Comparison of ENCODE assay signal across 8 cellular contexts in the genomic region with DNA sequence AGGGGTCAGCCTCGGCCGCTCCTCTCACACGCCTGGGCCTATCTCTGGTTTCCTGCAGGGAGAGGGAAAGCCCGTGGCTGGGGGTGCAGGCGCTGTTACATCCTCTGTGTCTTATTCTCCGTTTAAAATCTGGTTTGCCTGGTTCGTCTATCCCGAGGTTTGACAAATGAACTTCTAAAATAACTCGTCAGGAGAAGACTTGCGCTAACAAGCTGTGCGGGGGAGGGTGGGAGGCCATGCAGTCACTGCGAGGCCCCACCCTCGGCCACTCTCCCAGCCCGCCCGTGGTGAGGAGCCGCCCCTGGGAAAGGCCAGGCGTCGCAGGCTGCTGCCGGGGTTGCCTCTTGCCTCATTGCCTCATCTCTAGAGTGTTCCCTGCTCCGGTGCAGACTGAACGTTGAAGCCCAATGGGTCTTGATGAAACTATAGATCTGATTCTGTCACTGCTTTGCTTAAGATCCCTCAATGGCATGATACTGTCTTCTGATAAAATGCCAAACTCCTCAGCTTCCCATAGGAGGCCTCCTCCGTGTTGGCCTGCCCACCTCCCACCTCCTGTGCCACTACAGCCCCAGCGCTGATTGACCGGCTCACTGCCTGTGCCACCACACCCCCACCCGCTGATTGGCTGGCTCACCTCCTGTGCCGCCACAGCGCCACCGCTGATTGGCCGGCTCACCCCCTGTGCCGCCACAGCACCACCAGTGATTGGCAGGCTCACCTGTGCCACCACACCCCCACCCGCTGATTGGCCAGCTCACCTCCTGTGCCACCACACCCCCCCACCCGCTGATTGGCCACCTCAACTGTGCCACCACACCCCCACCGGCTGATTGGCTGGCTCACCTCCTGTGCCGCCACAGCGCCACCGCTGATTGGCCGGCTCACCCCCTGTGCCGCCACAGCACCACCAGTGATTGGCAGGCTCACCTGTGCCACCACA. TPM values are rescaled to one million over a fixed set of nuclear protein-coding genes. Genes with fewer than 3 reads are reported as not detected.
DNase-seq lines count a peak whose midpoint lies in the region; ATAC-seq and TF ChIP-seq lines count a peak whose summit lies in the region.
"Not testable (repeated sequence)": the region's sequence is repeated elsewhere in the genome, so short reads cannot be mapped to it uniquely, and the experiment has no call there.

No MANE protein-coding gene starts in this region.

- H3K4me3 Mint-ChIP-seq in endodermal cell: not testable (repeated sequence)
- H3K4me3 Mint-ChIP-seq in neural progenitor cell: peak overlapping the region; percentile 55

- not testable (repeated sequence) for TF ChIP-seq POLR2A in testis (IDR thresholded peaks at IDR 0.05)

- H3K36me3 Mint-ChIP-seq in endodermal cell (ENCODE audit: low read depth) (peaks cover 56% of the 10 kb centered on the region), neural progenitor cell (peaks cover 20% of the 10 kb centered on the region)

- H3K27me3 Mint-ChIP-seq in endodermal cell (ENCODE audit: insufficient read depth); neural progenitor cell (ENCODE audit: insufficient read depth, low read depth): not testable (repeated sequence)

- H3K79me2 ChIP-seq in neural progenitor cell (ENCODE audit: low read depth): not testable (repeated sequence)

- H3K9me3 Mint-ChIP-seq in endodermal cell, neural progenitor cell: not testable (repeated sequence)

- peaks cover 45% of the 10 kb centered on the region for H3K36me3 ChIP-seq in endodermal cell (ENCODE audit: control insufficient read depth, insufficient read depth, low read length)
- H3K36me3 ChIP-seq in neural progenitor cell; testis (ENCODE audit: low read depth, missing control alignments): not testable (repeated sequence)

- H3K4me1 Mint-ChIP-seq in endodermal cell (peaks cover 16% of the 10 kb centered on the region), neural progenitor cell (peaks cover 22% of the 10 kb centered on the region)

- ATAC-seq in Right ventricle myocardium inferior: peak; percentile 51

- H3K4me2 ChIP-seq in neural progenitor cell: not testable (repeated sequence)

- 85 to 89% methylated on average over 18 to 29 of the region's 38 CpGs for WGBS in endodermal cell (ENCODE audit: insufficient coverage in 1 of 2, insufficient read length in 1 of 2), 2 experiments
- 47 to 65% methylated on average over 18 to 32 of the region's 38 CpGs for WGBS in testis, 2 donors

- H3K27ac Mint-ChIP-seq in endodermal cell: peak overlapping the region; percentile 35
- not testable (repeated sequence) for H3K27ac Mint-ChIP-seq in neural progenitor cell

- DNase-seq in AG08396 (ENCODE audit: low spot score) (peak; percentile 10), HPDE6-E6E7 (ENCODE audit: extremely low spot score) (peak; percentile 87), amniotic epithelial cell (ENCODE audit: low read depth) (peak; percentile 82), endodermal cell (peak; percentile 98), islet precursor cell (peak; percentile 93), testis (peak; percentile 83)
- not testable (repeated sequence) for DNase-seq in Right ventricle myocardium inferior (ENCODE audit: missing footprints); neural progenitor cell (ENCODE audit: low spot score)

- H2AFZ ChIP-seq in neural progenitor cell (replicated peaks): not testable (repeated sequence)

- not testable (repeated sequence) for H3K9ac ChIP-seq in endodermal cell (ENCODE audit: extremely low read depth, low read length, poor library complexity, severe bottlenecking); neural progenitor cell

- not testable (repeated sequence) for H3K4me1 ChIP-seq in endodermal cell (ENCODE audit: control insufficient read depth, insufficient read depth, low read length); neural progenitor cell; testis

- H3K4me3 ChIP-seq in endodermal cell (ENCODE audit: low read length); neural progenitor cell; testis: not testable (repeated sequence)

- not testable (repeated sequence) for H3K27ac ChIP-seq in endodermal cell (ENCODE audit: low read depth, low read length); neural progenitor cell; testis

- not testable (repeated sequence) for H3K9me3 ChIP-seq in endodermal cell (ENCODE audit: control insufficient read depth, low read length); neural progenitor cell (ENCODE audit: low read depth); testis

- not testable (repeated sequence) for H3K27me3 ChIP-seq in endodermal cell (ENCODE audit: control insufficient read depth, insufficient read depth, low read length, poor library complexity, severe bottlenecking); neural progenitor cell; testis

- intact Hi-C loops in Right ventricle myocardium inferior (cut with DNase I): loop anchor here (10.0 kb wide), 1 partner anchor 265 kb away; no protein-coding TSS in a partner anchor
- intact Hi-C loops in testis (cut with DNase I; ENCODE audit: low total_unique reads): not testable (repeated sequence)

- not testable (repeated sequence) for TF ChIP-seq CTCF in endodermal cell (conservative IDR thresholded peaks at IDR 0.05); neural progenitor cell (IDR thresholded peaks at IDR 0.05); testis (IDR thresholded peaks at IDR 0.05)

- not testable (repeated sequence) for H3F3A ChIP-seq in neural progenitor cell (ENCODE audit: low read depth)

- H4K20me1 ChIP-seq in neural progenitor cell (ENCODE audit: low read depth): not testable (repeated sequence)

RNA-seq across cellular contexts. Expression of gene MRM3, which starts 8.0 kb away (rescaled TPM):
- total RNA-seq in endodermal cell (10 to 100 TPM; 14.0 to 18.7 TPM), Right ventricle myocardium inferior (18.7 TPM), neural progenitor cell (ENCODE audit: low replicate concordance) (22.3 and 26.1 TPM in 2 replicates), testis (10 to 100 TPM; 26.0 to 32.6 TPM)
- polyA plus RNA-seq in endodermal cell (2013, experiment 1 of 2): 10.1 TPM
- 10.7 TPM for polyA plus RNA-seq in endodermal cell (2013, experiment 2 of 2)
- polyA plus RNA-seq in testis (ENCODE audit: insufficient read depth, low read depth, low replicate concordance): 33.1 TPM

RNA-seq across cellular contexts. Expression of gene GLOD4, which starts 8.1 kb away (rescaled TPM):
- total RNA-seq in endodermal cell (10 to 100 TPM; 81.6 to 95.1 TPM), Right ventricle myocardium inferior (21.2 TPM), neural progenitor cell (ENCODE audit: low replicate concordance) (131 and 309 TPM in 2 replicates), testis (10 to 100 TPM; 55.9 to 82.8 TPM)
- 58.6 TPM for polyA plus RNA-seq in endodermal cell (2013, experiment 1 of 2)
- 54.5 TPM for polyA plus RNA-seq in endodermal cell (2013, experiment 2 of 2)
- polyA plus RNA-seq in testis (ENCODE audit: insufficient read depth, low read depth, low replicate concordance): 45.0 TPM

RNA-seq across cellular contexts. Expression of gene GEMIN4, which starts 38.1 kb away (rescaled TPM):
- total RNA-seq in endodermal cell (10 to 100 TPM; 30.3 to 36.2 TPM), Right ventricle myocardium inferior (12.6 TPM), neural progenitor cell (ENCODE audit: low replicate concordance) (15.6 and 30.8 TPM in 2 replicates), testis (10 to 100 TPM; 64.2 to 77.4 TPM)
- polyA plus RNA-seq in endodermal cell (2013, experiment 1 of 2): 27.3 TPM
- polyA plus RNA-seq in endodermal cell (2013, experiment 2 of 2): 24.4 TPM
- 149 TPM for polyA plus RNA-seq in testis (ENCODE audit: insufficient read depth, low read depth, low replicate concordance)

RNA-seq across cellular contexts. Expression of gene TLCD3A, which starts 57.8 kb away (rescaled TPM):
- 10 to 100 TPM; 16.6 to 28.8 TPM for total RNA-seq in endodermal cell
- polyA plus RNA-seq in endodermal cell (2013, experiment 1 of 2): 17.4 TPM
- 21.0 TPM for polyA plus RNA-seq in endodermal cell (2013, experiment 2 of 2)
- 2.5 TPM for total RNA-seq in Right ventricle myocardium inferior
- total RNA-seq in neural progenitor cell (ENCODE audit: low replicate concordance): 13.4 and 24.3 TPM in 2 replicates
- 10 to 100 TPM in 1 of 2 donors, 1 to 10 TPM in 1; 5.8 to 14.8 TPM for total RNA-seq in testis
- 20.9 TPM for polyA plus RNA-seq in testis (ENCODE audit: insufficient read depth, low read depth, low replicate concordance)
